In the genomic region with DNA sequence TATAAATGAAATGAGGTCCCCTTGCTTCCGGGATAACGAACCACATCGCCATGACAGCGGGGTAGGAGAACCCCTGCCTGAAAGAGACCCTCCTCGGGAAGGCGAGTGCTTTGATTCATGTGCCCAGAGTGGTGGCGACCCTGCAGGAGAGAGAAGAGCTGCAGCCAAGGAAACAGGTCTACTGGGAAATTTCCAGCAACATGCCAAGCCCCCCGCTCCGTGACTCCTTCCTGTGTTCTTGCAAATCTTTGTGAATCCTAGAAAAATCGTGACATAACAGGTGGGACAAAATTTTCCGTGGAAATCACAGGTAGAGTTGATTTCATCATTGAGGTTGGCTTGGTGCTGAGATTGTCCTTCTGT, we compare ENCODE assay signal across 14 cellular contexts.
DNase-seq lines count a peak whose midpoint lies in the region; ATAC-seq, FAIRE-seq and TF ChIP-seq lines count a peak whose summit lies in the region.
"Had no signal": no experiment of that assay in that cellular context is flagged by ENCODE, and none has a peak within 500 bp of the region (broad histone marks: within the 10 kb centered on the region; RNA-seq: fewer than 3 reads in every experiment).

No MANE protein-coding gene starts in this region.

- no peak overlapping the region for H3K4ac ChIP-seq in H1 (replicated peaks; ENCODE audit: insufficient read length, low read depth, low read length)

- H4K8ac ChIP-seq in H1 (ENCODE audit: extremely low read depth, insufficient read depth, low read length): no peak overlapping the region

- TF ChIP-seq CTCF in PC-3 (conservative IDR thresholded peaks at IDR 0.05; ENCODE audit: low read depth, low read length): no peak
- no peak for TF ChIP-seq CTCF in H1 (IDR thresholded peaks at IDR 0.05; ENCODE audit: control extremely low read depth in 1 of 3, insufficient read depth in 1 of 3, low read depth in 1 of 3, low read length in 3 of 3)
- no peak for TF ChIP-seq CTCF in GM10248 (IDR thresholded peaks at IDR 0.05; ENCODE audit: control extremely low read depth, extremely low read depth, low read depth, missing control alignments)
- no peak for TF ChIP-seq CTCF in body of pancreas (IDR thresholded peaks at IDR 0.05)

- H4K91ac ChIP-seq in H1 (replicated peaks; ENCODE audit: insufficient read length, low read length): no peak overlapping the region

- peaks cover 14 to 20% (median 16%) of the 10 kb centered on the region in 10 experiments for H3K4me1 ChIP-seq in BLaER1 treated with 17β-estradiol and CSF1 and Interleukin-3, amounts not matched to agents 10 nM and 100 nM
- H3K4me1 ChIP-seq in PC-3 (ENCODE audit: insufficient read depth, low read length): peaks cover 38% of the 10 kb centered on the region
- H3K4me1 ChIP-seq in H1 (replicated peaks in 1 of 4; ENCODE audit: control insufficient read depth in 3 of 4, insufficient read depth in 4 of 4, low read length in 3 of 4): peaks cover 0 to 4% (median 2%) of the 10 kb centered on the region in 4 experiments; a peak in 4 of 7 replicates
- H3K4me1 ChIP-seq in skeletal muscle satellite cell (ENCODE audit: control insufficient read depth, insufficient read depth, low read length): peaks cover 10% of the 10 kb centered on the region
- H3K4me1 ChIP-seq in body of pancreas: no peaks in the 10 kb centered on the region
- H3K4me1 ChIP-seq: Peyer's patch had no signal

- H3K4me3 ChIP-seq in BLaER1 treated with 17β-estradiol and CSF1 and Interleukin-3, amounts not matched to agents 10 nM and 100 nM: no peak overlapping the region
- H3K4me3 ChIP-seq in PC-3 (ENCODE audit: low read length) (peak overlapping the region; percentile 50; the same call in 1 of the 2 replicates), H1 (ENCODE audit: extremely low read depth in 1 of 4, insufficient read depth in 2 of 4, low read depth in 3 of 4, low read length in 4 of 4) (no peak overlapping the region), skeletal muscle satellite cell (ENCODE audit: low read length) (no peak overlapping the region), body of pancreas (no peak overlapping the region)
- H3K4me3 ChIP-seq: MG63, Peyer's patch had no signal

- H3K56ac ChIP-seq in H1 (replicated peaks; ENCODE audit: insufficient read length, low read depth, low read length): no peak overlapping the region

- WGBS in H1 (ENCODE audit: extremely low coverage in 1 of 2, insufficient coverage in 1 of 2, insufficient read length in 1 of 2, insufficient replicate concordance in 2 of 2, low coverage in 1 of 2, low lambda C conversion rate in 2 of 2, missing lambda C conversion rate in 1 of 2), 2 experiments: 80% methylated on average over 11 of the region's 11 CpGs; no CpG with 5 or more reads in 1 of the 2 experiments
- WGBS in body of pancreas, 2 donors: 72 to 73% methylated on average over 11 of the region's 11 CpGs

- H3K9me2 ChIP-seq in PC-3 (replicated peaks; ENCODE audit: low read length): no peaks in the 10 kb centered on the region

- H3K14ac ChIP-seq in H1 (ENCODE audit: insufficient read length): no peak overlapping the region

- H3K18ac ChIP-seq in H1 (ENCODE audit: extremely low read depth, low read length): no peak overlapping the region

- no peak overlapping the region for H2BK5ac ChIP-seq in H1 (ENCODE audit: low read depth, low read length)

- H3K4me2 ChIP-seq in BLaER1 treated with 17β-estradiol and CSF1 and Interleukin-3, amounts not matched to agents 10 nM and 100 nM: peak overlapping the region; percentile 46 to 86 (median 64)
- H3K4me2 ChIP-seq in PC-3 (ENCODE audit: low read length) (peak overlapping the region; percentile 80), H1 (ENCODE audit: insufficient read depth in 1 of 2, low read depth in 2 of 2, low read length in 2 of 2) (no peak overlapping the region), skeletal muscle satellite cell (ENCODE audit: low read length) (peak overlapping the region; percentile 23)

- H3K79me2 ChIP-seq in PC-3 (ENCODE audit: low read length) (no peaks in the 10 kb centered on the region), H1 (ENCODE audit: control insufficient read depth in 1 of 2, insufficient read depth in 2 of 2, low read length in 2 of 2) (peaks cover 0 to 3% of the 10 kb centered on the region in 2 experiments; a peak in 1 of 4 replicates)

- peaks cover 0 to 27% (median 0%) of the 10 kb centered on the region in 11 experiments; a peak in 5 of 22 replicates for H4K20me1 ChIP-seq in BLaER1 treated with 17β-estradiol and CSF1 and Interleukin-3, amounts not matched to agents 10 nM and 100 nM
- H4K20me1 ChIP-seq in PC-3 (ENCODE audit: low read length): no peaks in the 10 kb centered on the region
- no peaks in the 10 kb centered on the region for H4K20me1 ChIP-seq in H1 (replicated peaks in 1 of 2; ENCODE audit: control insufficient read depth in 1 of 2, insufficient read depth in 2 of 2, low read length in 2 of 2)

- DNase-seq in PC-3 (no peak), H1 (ENCODE audit: low read depth in 1 of 2, low spot score in 2 of 2) (no peak), GM10248 (ENCODE audit: extremely low spot score) (no peak), body of pancreas (no peak), GM12891 (ENCODE audit: insufficient read length, low spot score) (no peak)
- DNase-seq: GF-D8, NCI-H2029, NCI-H2227 treated with DMSO at 0.1 percent for 48 hours, NCI-H510A, Peyer's patch had no signal

- 0 out of 2 replicates have a peak overlapping the region, but pooled peaks have one; percentile 65 for H2BK12ac ChIP-seq in H1 (ENCODE audit: low read depth, low read length)

- no peak for TF ChIP-seq RAD21 in H1 (IDR thresholded peaks at IDR 0.05 in 1 of 2, conservative IDR thresholded peaks at IDR 0.05 in 1 of 2; ENCODE audit: low read depth in 2 of 2, low read length in 2 of 2)

- no peak overlapping the region for H3K27ac ChIP-seq in BLaER1 treated with 17β-estradiol and CSF1 and Interleukin-3, amounts not matched to agents 10 nM and 100 nM
- H3K27ac ChIP-seq in PC-3 (ENCODE audit: low read length): peak overlapping the region; percentile 96
- no peak overlapping the region for H3K27ac ChIP-seq in H1 (ENCODE audit: low read depth, low read length)
- no peak overlapping the region for H3K27ac ChIP-seq in body of pancreas
- H3K27ac ChIP-seq: Peyer's patch had no signal

- ATAC-seq in PC-3: peak; percentile 4; the same call in 1 of the 2 replicates
- no peak for ATAC-seq in body of pancreas

- H2AFZ ChIP-seq in PC-3 (ENCODE audit: low read length) (peak overlapping the region; percentile 40; the same call in 1 of the 2 replicates), H1 (ENCODE audit: low read length) (no peak overlapping the region)

- no peak for FAIRE-seq in H1 (lab: Jason Lieb, UNC)
- FAIRE-seq in GM12891 (lab: Jason Lieb, UNC): no peak
- FAIRE-seq: GM18507 had no signal

- no peak overlapping the region for H3K23ac ChIP-seq in H1 (ENCODE audit: insufficient read length)

- H3K23me2 ChIP-seq in H1 (ENCODE audit: low read depth, low read length): 0 out of 2 replicates have a peak, but pooled peaks cover 2% of the 10 kb centered on the region

- no peaks in the 10 kb centered on the region for H3K79me1 ChIP-seq in H1 (ENCODE audit: low read depth, low read length)

- H2BK120ac ChIP-seq in H1 (replicated peaks; ENCODE audit: low read depth, low read length): no peak overlapping the region

- no peak overlapping the region for H2AK5ac ChIP-seq in H1 (ENCODE audit: low read depth, low read length)

- no peaks in the 10 kb centered on the region for H3K9me3 ChIP-seq in BLaER1 treated with 17β-estradiol and CSF1 and Interleukin-3, amounts not matched to agents 10 nM and 100 nM (replicated peaks in 1 of 11)
- H3K9me3 ChIP-seq in PC-3 (ENCODE audit: low read length) (no peaks in the 10 kb centered on the region), H1 (ENCODE audit: insufficient read depth in 2 of 2, low read depth in 1 of 2, low read length in 1 of 2) (no peaks in the 10 kb centered on the region), skeletal muscle satellite cell (replicated peaks; ENCODE audit: low read length) (no peaks in the 10 kb centered on the region), body of pancreas (no peaks in the 10 kb centered on the region)
- H3K9me3 ChIP-seq: MG63, Peyer's patch had no signal

- TF ChIP-seq POLR2A in H1 (IDR thresholded peaks at IDR 0.05; ENCODE audit: control extremely low read depth in 1 of 2, low read depth in 2 of 2, low read length in 2 of 2) (no peak), body of pancreas (IDR thresholded peaks at IDR 0.05) (no peak), GM12891 (IDR thresholded peaks at IDR 0.05; ENCODE audit: low read depth, low read length) (no peak)

- CTCF ChIA-PET in PC-3 (lab: Charles Lee) (no interaction called here), H1 (lab: Charles Lee; ENCODE audit: partially characterized antibody) (interaction anchor here (1.3 kb wide), 1 partner anchor 17 kb away, joined by 3 read pairs; no protein-coding TSS in a partner anchor), GM10248 (lab: Yijun Ruan, JAX) (no interaction called here)

- intact Hi-C loops in PC-3 (cut with micrococcal nuclease): no loop called here
- intact Hi-C loops in body of pancreas (cut with DNase I): no loop called here

- H3K9ac ChIP-seq in BLaER1 treated with 17β-estradiol and CSF1 and Interleukin-3, amounts not matched to agents 10 nM and 100 nM: no peak overlapping the region
- H3K9ac ChIP-seq in PC-3 (ENCODE audit: low read length): peak overlapping the region; percentile 67
- H3K9ac ChIP-seq in H1 (replicated peaks in 1 of 4; ENCODE audit: extremely low read depth in 1 of 4, low read depth in 3 of 4, low read length in 3 of 4): no peak overlapping the region
- H3K9ac ChIP-seq in skeletal muscle satellite cell (ENCODE audit: low read depth, low read length): no peak overlapping the region

- H2BK20ac ChIP-seq in H1 (ENCODE audit: low read length): no peak overlapping the region

- H2BK15ac ChIP-seq in H1 (ENCODE audit: low read length): no peak overlapping the region; the same call in 1 of the 2 replicates

- no peak for TF ChIP-seq EP300 in H1 (IDR thresholded peaks at IDR 0.05; ENCODE audit: borderline replicate concordance in 1 of 2, low read depth in 2 of 2, low read length in 2 of 2)

- BruUV-seq in PC-3 (replicated peaks; lab: Mats Ljungman, UMichigan): no TSS peak

- no peaks in the 10 kb centered on the region for H3K36me3 ChIP-seq in BLaER1 treated with 17β-estradiol and CSF1 and Interleukin-3, amounts not matched to agents 10 nM and 100 nM
- H3K36me3 ChIP-seq in PC-3 (ENCODE audit: low read depth, low read length) (no peaks in the 10 kb centered on the region), H1 (ENCODE audit: control insufficient read depth in 2 of 4, insufficient read depth in 4 of 4, low read length in 3 of 4) (no peaks in the 10 kb centered on the region; a peak in 1 of 8 replicates), skeletal muscle satellite cell (ENCODE audit: insufficient read depth, low read length) (no peaks in the 10 kb centered on the region), body of pancreas (replicated peaks in 1 of 2; ENCODE audit: insufficient read depth in 1 of 2, low read depth in 2 of 2) (no peaks in the 10 kb centered on the region)
- H3K36me3 ChIP-seq: MG63, Peyer's patch had no signal

- no peaks in the 10 kb centered on the region for H3F3A ChIP-seq in PC-3 (ENCODE audit: low read length, unreplicated experiment)

- POLR2A ChIA-PET in PC-3 (lab: Charles Lee; ENCODE audit: unreplicated experiment) (no interaction called here), H1 (lab: Charles Lee; ENCODE audit: partially characterized antibody) (interaction anchor here (0.7 kb wide), 1 partner anchor 10 kb away, joined by 3 read pairs; no protein-coding TSS in a partner anchor), GM10248 (lab: Yijun Ruan, JAX) (no interaction called here)

- peaks cover 0 to 82% (median 0%) of the 10 kb centered on the region in 11 experiments; a peak in 7 of 22 replicates for H3K27me3 ChIP-seq in BLaER1 treated with 17β-estradiol and CSF1 and Interleukin-3, amounts not matched to agents 10 nM and 100 nM
- H3K27me3 ChIP-seq in PC-3 (ENCODE audit: low read length): no peaks in the 10 kb centered on the region
- H3K27me3 ChIP-seq in H1 (replicated peaks in 1 of 4; ENCODE audit: control insufficient read depth in 3 of 4, extremely low read depth in 1 of 4, insufficient read depth in 3 of 4, low read length in 3 of 4): no peaks in the 10 kb centered on the region
- peaks cover 61% of the 10 kb centered on the region for H3K27me3 ChIP-seq in skeletal muscle satellite cell (ENCODE audit: control insufficient read depth, insufficient read depth, low read length)
- H3K27me3 ChIP-seq in body of pancreas: no peaks in the 10 kb centered on the region
- H3K27me3 ChIP-seq: MG63, Peyer's patch had no signal

- no peak overlapping the region for H4K5ac ChIP-seq in H1 (ENCODE audit: insufficient read length, low read depth, low read length)

Comparison
In these comparisons a context has a peak if more than half of its experiments do, and no peak if none do; other contexts are left out.
1. H3K4me2 ChIP-seq: peak in BLaER1 treated with 17β-estradiol and CSF1 and Interleukin-3, amounts not matched to agents 10 nM and 100 nM (11 of 11), PC-3 (single experiment) and skeletal muscle satellite cell (single experiment); none in H1 (0 of 2).